28 cellular contexts compared by ENCODE assay signal in the genomic region with DNA sequence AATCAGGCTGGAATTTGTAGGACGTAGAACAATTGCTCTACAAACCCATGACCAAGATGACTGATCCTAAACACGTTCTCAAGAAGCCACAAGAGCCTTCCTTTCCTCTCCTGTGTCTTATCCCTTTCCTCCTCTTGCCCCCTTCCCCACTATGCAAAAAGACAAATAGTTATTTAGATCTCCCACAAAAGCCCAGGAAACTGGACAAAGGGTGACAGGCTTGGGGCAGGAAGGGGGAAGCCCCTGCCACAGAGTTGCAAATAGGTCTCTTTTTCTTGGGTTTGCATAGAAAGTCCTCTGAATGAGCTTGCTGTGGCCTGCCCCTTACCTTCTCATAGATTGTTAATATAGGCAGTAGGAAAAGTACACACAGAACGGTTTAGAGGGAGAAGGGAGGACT.
"Had no signal": no experiment of that assay in that cellular context is flagged by ENCODE, and none has a peak within 500 bp of the region (broad histone marks: within the 10 kb centered on the region; RNA-seq: fewer than 3 reads in every experiment).

No MANE protein-coding gene starts in this region.

- DNase-seq: activated CD4-positive, alpha-beta memory T cell treated with anti-CD3 and anti-CD28 coated beads, Interleukin-2, amount 10 ng/mL, durations not matched to agents 7 days and 5 days; activated CD4-positive, alpha-beta T cell treated with anti-CD3 and anti-CD28 coated beads for 1 hour; activated CD4-positive, alpha-beta T cell treated with anti-CD3 and anti-CD28 coated beads, Interleukin-2, amount 10 ng/mL, durations not matched to agents 7 days and 5 days; activated T-cell treated with anti-CD3 and anti-CD28 coated beads, Interleukin-2, amount 50 U/mL, for 48 hours; central memory CD4-positive, alpha-beta T cell; foreskin fibroblast; head of caudate nucleus; hypothalamus; left colon; mammary epithelial cell; naive B cell; posterior cingulate gyrus; right cardiac atrium; stimulated activated CD4-positive, alpha-beta T cell treated with anti-CD3 and anti-CD28 coated beads, Interleukin-15, amount 100 ng/mL, for 24 hours; stimulated activated CD4-positive, alpha-beta T cell treated with anti-CD3 and anti-CD28 coated beads, Interleukin-2, amount 100 ng/mL, for 24 hours; stimulated activated naive B cell treated with anti-CD40 and anti-IgM and Interleukin-4, amounts not matched to agents 10 μg/mL and 1 μg/mL and 100 μg/mL, for 72 hours; stomach; T-helper 17 cell; T1000; thyroid gland; upper lobe of left lung had no signal

- H3K4me3 ChIP-seq: breast epithelium, stomach, thyroid gland, upper lobe of left lung, vagina had no signal

- H3K27me3 Mint-ChIP-seq: activated CD4-positive, alpha-beta memory T cell treated with anti-CD3 and anti-CD28 coated beads, Interleukin-2, amount 10 ng/mL, durations not matched to agents 7 days and 5 days; activated CD4-positive, alpha-beta T cell treated with anti-CD3 and anti-CD28 coated beads, Interleukin-2, amount 10 ng/mL, durations not matched to agents 7 days and 5 days; activated naive CD4-positive, alpha-beta T cell treated with anti-CD3 and anti-CD28 coated beads, Interleukin-2, amount 50 U/mL, for 24 hours; naive B cell; stimulated activated naive B cell treated with anti-CD40 and anti-IgM and Interleukin-4, amounts not matched to agents 10 μg/mL and 1 μg/mL and 100 μg/mL, for 72 hours; T-helper 17 cell had no signal

- H3K4me1 Mint-ChIP-seq: activated CD4-positive, alpha-beta memory T cell treated with anti-CD3 and anti-CD28 coated beads, Interleukin-2, amount 10 ng/mL, durations not matched to agents 7 days and 5 days; activated CD4-positive, alpha-beta T cell treated with anti-CD3 and anti-CD28 coated beads, Interleukin-2, amount 10 ng/mL, durations not matched to agents 7 days and 5 days; activated naive CD4-positive, alpha-beta T cell treated with anti-CD3 and anti-CD28 coated beads, Interleukin-2, amount 50 U/mL, for 24 hours; naive B cell; stimulated activated naive B cell treated with anti-CD40 and anti-IgM and Interleukin-4, amounts not matched to agents 10 μg/mL and 1 μg/mL and 100 μg/mL, for 72 hours; T-helper 17 cell had no signal

- ATAC-seq: esophagus mucosa; left colon; right cardiac atrium; stimulated activated naive B cell treated with anti-CD40 and anti-IgM and Interleukin-4, amounts not matched to agents 10 μg/mL and 1 μg/mL and 100 μg/mL, for 72 hours; T-helper 17 cell had no signal

- H3K9me3 ChIP-seq: breast epithelium, thyroid gland, upper lobe of left lung, vagina had no signal

- FAIRE-seq: keratinocyte had no signal

- H3K36me3 Mint-ChIP-seq: activated naive CD4-positive, alpha-beta T cell treated with anti-CD3 and anti-CD28 coated beads, Interleukin-2, amount 50 U/mL, for 24 hours; mesothelial cell of epicardium; naive B cell; stimulated activated naive B cell treated with anti-CD40 and anti-IgM and Interleukin-4, amounts not matched to agents 10 μg/mL and 1 μg/mL and 100 μg/mL, for 72 hours had no signal

- H3K36me3 ChIP-seq: breast epithelium, stomach, thyroid gland, upper lobe of left lung, vagina had no signal

- H3K27ac Mint-ChIP-seq: activated CD4-positive, alpha-beta memory T cell treated with anti-CD3 and anti-CD28 coated beads, Interleukin-2, amount 10 ng/mL, durations not matched to agents 7 days and 5 days; activated CD4-positive, alpha-beta T cell treated with anti-CD3 and anti-CD28 coated beads, Interleukin-2, amount 10 ng/mL, durations not matched to agents 7 days and 5 days; activated naive CD4-positive, alpha-beta T cell treated with anti-CD3 and anti-CD28 coated beads, Interleukin-2, amount 50 U/mL, for 24 hours; activated T-helper 2 cell treated with anti-CD3 and anti-CD28 coated beads, Interferon-gamma antibody, Interleukin-2, Interleukin-4, amounts not matched to agents 10 μg/mL and 5 μg/mL and 100 μg/mL, durations not matched to agents 14 hours and 24 hours and 36 hours; mesothelial cell of epicardium; naive B cell; stimulated activated naive B cell treated with anti-CD40 and anti-IgM and Interleukin-4, amounts not matched to agents 10 μg/mL and 1 μg/mL and 100 μg/mL, for 72 hours; T-helper 17 cell had no signal

- H3K4me1 ChIP-seq: breast epithelium, thyroid gland had no signal

- H3K27ac ChIP-seq: breast epithelium, stomach, thyroid gland, upper lobe of left lung, vagina had no signal

- H3K27me3 ChIP-seq: breast epithelium, stomach, thyroid gland, upper lobe of left lung, vagina had no signal

- H3K4me3 Mint-ChIP-seq: activated CD4-positive, alpha-beta memory T cell treated with anti-CD3 and anti-CD28 coated beads, Interleukin-2, amount 10 ng/mL, durations not matched to agents 7 days and 5 days; activated CD4-positive, alpha-beta T cell treated with anti-CD3 and anti-CD28 coated beads, Interleukin-2, amount 10 ng/mL, durations not matched to agents 7 days and 5 days; activated naive CD4-positive, alpha-beta T cell treated with anti-CD3 and anti-CD28 coated beads, Interleukin-2, amount 50 U/mL, for 24 hours; mesothelial cell of epicardium; naive B cell; stimulated activated naive B cell treated with anti-CD40 and anti-IgM and Interleukin-4, amounts not matched to agents 10 μg/mL and 1 μg/mL and 100 μg/mL, for 72 hours had no signal

- H3K9me3 Mint-ChIP-seq: activated CD4-positive, alpha-beta memory T cell treated with anti-CD3 and anti-CD28 coated beads, Interleukin-2, amount 10 ng/mL, durations not matched to agents 7 days and 5 days; activated CD4-positive, alpha-beta T cell treated with anti-CD3 and anti-CD28 coated beads, Interleukin-2, amount 10 ng/mL, durations not matched to agents 7 days and 5 days; activated naive CD4-positive, alpha-beta T cell treated with anti-CD3 and anti-CD28 coated beads, Interleukin-2, amount 50 U/mL, for 24 hours; activated T-helper 2 cell treated with anti-CD3 and anti-CD28 coated beads, Interferon-gamma antibody, Interleukin-2, Interleukin-4, amounts not matched to agents 10 μg/mL and 5 μg/mL and 100 μg/mL, durations not matched to agents 14 hours and 24 hours and 36 hours; mesothelial cell of epicardium; stimulated activated naive B cell treated with anti-CD40 and anti-IgM and Interleukin-4, amounts not matched to agents 10 μg/mL and 1 μg/mL and 100 μg/mL, for 72 hours had no signal
